Comparison of ENCODE assay signal across 37 cellular contexts in the genomic region with DNA sequence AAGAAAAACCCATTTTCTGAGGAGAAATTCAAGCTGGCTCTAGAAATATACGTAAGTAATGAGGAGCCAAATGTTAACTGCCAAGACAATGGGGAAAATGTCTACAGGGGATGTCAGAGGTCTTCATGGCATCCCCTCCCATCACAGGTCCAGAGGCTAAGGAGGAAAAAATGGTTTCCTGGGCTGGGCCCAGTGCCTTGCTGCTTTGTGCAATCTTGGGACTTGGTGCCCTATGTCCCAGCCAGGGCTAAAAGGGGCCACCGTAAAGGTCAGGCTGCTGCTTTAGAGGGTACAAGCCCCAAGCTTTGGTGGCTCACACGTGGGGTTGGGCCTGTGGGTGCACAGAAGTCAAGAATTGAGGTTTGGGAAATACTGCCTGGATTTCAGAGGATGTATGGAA. TPM values are rescaled to one million over a fixed set of nuclear protein-coding genes. Genes with fewer than 3 reads are reported as not detected.
DNase-seq lines count a peak whose midpoint lies in the region; ATAC-seq, FAIRE-seq and TF ChIP-seq lines count a peak whose summit lies in the region.
"Had no signal": no experiment of that assay in that cellular context is flagged by ENCODE, and none has a peak within 500 bp of the region (broad histone marks: within the 10 kb centered on the region; RNA-seq: fewer than 3 reads in every experiment).

No MANE protein-coding gene starts in this region.

- H3K36me3 ChIP-seq in HEK293 (ENCODE audit: control insufficient read depth in 2 of 2, insufficient read depth in 1 of 2, low read length in 2 of 2) (no peaks in the 10 kb centered on the region), K562 (ENCODE audit: control insufficient read depth, insufficient read depth, low read length) (no peaks in the 10 kb centered on the region)
- H3K36me3 ChIP-seq: BE2C had no signal

- TF ChIP-seq CTCF in A549 (IDR thresholded peaks at IDR 0.05): no peak
- TF ChIP-seq CTCF in HEK293 (tag by site-specific recombination; IDR thresholded peaks at IDR 0.05): no peak
- TF ChIP-seq CTCF in WTC11 (IDR thresholded peaks at IDR 0.05): no peak
- no peak for TF ChIP-seq CTCF in K562 (IDR thresholded peaks at IDR 0.05 in 2 of 3, conservative IDR thresholded peaks at IDR 0.05 in 1 of 3; ENCODE audit: insufficient read depth in 2 of 3, low read depth in 1 of 3, low read length in 3 of 3)

- intact Hi-C loops in K562 (cut with micrococcal nuclease): no loop called here

- ATAC-seq in A549 (no peak), WTC11 (no peak), K562 (no peak), GM21381 (IDR thresholded peaks at IDR 0.05; ENCODE audit: unreplicated experiment) (no peak)
- ATAC-seq: CD8-positive, alpha-beta T cell had no signal

- H3K27ac ChIP-seq in A549: no peak overlapping the region
- no peak overlapping the region for H3K27ac ChIP-seq in HEK293 (ENCODE audit: extremely low read depth, low read depth, low read length)
- H3K27ac ChIP-seq in K562 (ENCODE audit: extremely low read depth, low read depth, low read length): no peak overlapping the region
- H3K27ac ChIP-seq: 22Rv1; BLaER1; BLaER1 treated with 17β-estradiol and CSF1 and Interleukin-3, amounts not matched to agents 10 nM and 100 nM; C4-2B had no signal

- DNase-seq in A549 (ENCODE audit: low read depth in 1 of 2, low spot score in 1 of 2): no peak
- no peak for DNase-seq in WTC11 (ENCODE audit: low spot score)
- no peak for DNase-seq in K562 (ENCODE audit: extremely low read depth in 1 of 4, low spot score in 3 of 4)
- no peak for DNase-seq in NCI-H1048 (lab: John Stamatoyannopoulos, UW)
- DNase-seq in iPS-NIHi11 (ENCODE audit: low spot score): no peak
- DNase-seq in inferior parietal cortex (ENCODE audit: extremely low spot score): no peak
- DNase-seq: 8988T; ACHN; AML-193; BE2C; C1 segment of cervical spinal cord; Caco-2; Calu3; CD4-positive, alpha-beta memory T cell; CD4-positive, alpha-beta T cell; CD4-positive, CD25-positive, alpha-beta regulatory T cell; CD8-positive, alpha-beta memory T cell; CD8-positive, alpha-beta T cell; COR-L47; DMS 273 treated with DMSO at 0.1 percent for 48 hours; DMS153; DMS53; DMS79; DMS79 treated with DMSO at 0.1 percent for 48 hours; DND-41; EL had no signal

- FAIRE-seq in A549 (lab: Jason Lieb, UNC) (no peak), K562 (lab: Jason Lieb, UNC) (no peak)
- FAIRE-seq: A204.1, D721Med had no signal

- peaks cover 11% of the 10 kb centered on the region; the same call in 2 of the 3 replicates for H3K9me3 ChIP-seq in A549
- no peaks in the 10 kb centered on the region for H3K9me3 ChIP-seq in HEK293 (ENCODE audit: control insufficient read depth, insufficient read depth, low read depth, low read length)
- H3K9me3 ChIP-seq in K562 (replicated peaks; ENCODE audit: control insufficient read depth, insufficient read depth, low read depth, low read length): no peaks in the 10 kb centered on the region
- H3K9me3 ChIP-seq: Caco-2 had no signal

- no peak for TF ChIP-seq EP300 in A549 (IDR thresholded peaks at IDR 0.05)
- TF ChIP-seq EP300 in K562 (IDR thresholded peaks at IDR 0.05; ENCODE audit: low read length): no peak

- TF ChIP-seq RAD21 in A549 (conservative IDR thresholded peaks at IDR 0.05 in 1 of 2, IDR thresholded peaks at IDR 0.05 in 1 of 2): no peak
- no peak for TF ChIP-seq RAD21 in K562 (CRISPR knock-in tag; conservative IDR thresholded peaks at IDR 0.05 in 1 of 2, IDR thresholded peaks at IDR 0.05 in 1 of 2)

- POLR2A ChIA-PET in A549 (lab: Yijun Ruan, JAX) (no interaction called here), HEK293 (lab: Yijun Ruan, JAX) (no interaction called here), WTC11 (lab: Charles Lee) (no interaction called here), K562 (lab: Yijun Ruan, JAX) (no interaction called here)

- H3K9me1 ChIP-seq in K562 (ENCODE audit: control insufficient read depth, insufficient read depth, low read length): no peaks in the 10 kb centered on the region

- H3K4me2 ChIP-seq in A549: no peak overlapping the region
- no peak overlapping the region for H3K4me2 ChIP-seq in K562 (ENCODE audit: insufficient read depth, low read length)
- H3K4me2 ChIP-seq: BLaER1; BLaER1 treated with 17β-estradiol and CSF1 and Interleukin-3, amounts not matched to agents 10 nM and 100 nM had no signal

- H3K27me3 ChIP-seq in K562 (ENCODE audit: control insufficient read depth in 2 of 2, insufficient read depth in 2 of 2, low read length in 2 of 2): no peaks in the 10 kb centered on the region
- H3K27me3 ChIP-seq: BE2C; BLaER1; BLaER1 treated with 17β-estradiol and CSF1 and Interleukin-3, amounts not matched to agents 10 nM and 100 nM had no signal

- peaks cover 7% of the 10 kb centered on the region for H3K27me3 Mint-ChIP-seq in WTC11 (ENCODE audit: low read depth)

- no peak overlapping the region for H2AFZ ChIP-seq in K562 (ENCODE audit: low read depth, low read length)

- H3K79me2 ChIP-seq in K562 (ENCODE audit: control insufficient read depth, insufficient read depth, low read length): no peaks in the 10 kb centered on the region

- CTCF ChIA-PET in A549 (lab: Yijun Ruan, JAX) (interaction anchor here (1.1 kb wide), 1 partner anchor 89 kb away, joined by 3 read pairs; no protein-coding TSS in a partner anchor), HEK293 (lab: Yijun Ruan, JAX) (no interaction called here), WTC11 (lab: Charles Lee) (no interaction called here), K562 (lab: Yijun Ruan, JAX; ENCODE audit: low intra/inter-chr PET ratio) (no interaction called here)

- TF ChIP-seq POLR2A in A549 (IDR thresholded peaks at IDR 0.05; ENCODE audit: low read length) (no peak), K562 (conservative IDR thresholded peaks at IDR 0.05) (no peak)

- no peak overlapping the region for H3K4me3 ChIP-seq in A549
- no peak overlapping the region for H3K4me3 ChIP-seq in HEK293 (ENCODE audit: low read depth, low read length)
- no peak overlapping the region for H3K4me3 ChIP-seq in K562
- H3K4me3 ChIP-seq: BLaER1; BLaER1 treated with 17β-estradiol and CSF1 and Interleukin-3, amounts not matched to agents 10 nM and 100 nM had no signal

- H3K4me1 Mint-ChIP-seq in WTC11: peaks cover 10% of the 10 kb centered on the region
- H3K4me1 Mint-ChIP-seq: B cell; CD14-positive monocyte; CD4-positive, alpha-beta memory T cell; CD4-positive, CD25-positive, alpha-beta regulatory T cell; CD8-positive, alpha-beta memory T cell had no signal

- no peaks in the 10 kb centered on the region for H4K20me1 ChIP-seq in K562 (replicated peaks; ENCODE audit: control insufficient read depth, insufficient read depth, low read length)
- H4K20me1 ChIP-seq: BLaER1; BLaER1 treated with 17β-estradiol and CSF1 and Interleukin-3, amounts not matched to agents 10 nM and 100 nM had no signal

- WGBS in A549 (ENCODE audit: missing lambda C conversion rate): 64% methylated on average over 3 of the region's 3 CpGs
- WGBS in K562 (ENCODE audit: insufficient coverage, low coverage, missing lambda C conversion rate): 3% methylated on average over 3 of the region's 3 CpGs

- peaks cover 51% of the 10 kb centered on the region for H3K9me3 Mint-ChIP-seq in WTC11

- H3K4me3 Mint-ChIP-seq in WTC11: no peak overlapping the region
- H3K4me3 Mint-ChIP-seq: B cell; CD14-positive monocyte; CD4-positive, alpha-beta memory T cell; CD4-positive, alpha-beta T cell; CD4-positive, CD25-positive, alpha-beta regulatory T cell; CD8-positive, alpha-beta memory T cell; CD8-positive, alpha-beta T cell had no signal

- no TSS peak for BruUV-seq in K562 (replicated peaks; lab: Mats Ljungman, UMichigan)

- H3K9ac ChIP-seq in K562 (ENCODE audit: insufficient read depth in 1 of 2, low read depth in 2 of 2, low read length in 2 of 2): no peak overlapping the region
- H3K9ac ChIP-seq: BLaER1; BLaER1 treated with 17β-estradiol and CSF1 and Interleukin-3, amounts not matched to agents 10 nM and 100 nM had no signal

- peaks cover 33% of the 10 kb centered on the region for H3K36me3 Mint-ChIP-seq in WTC11
- H3K36me3 Mint-ChIP-seq: CD14-positive monocyte; CD4-positive, alpha-beta memory T cell; CD4-positive, CD25-positive, alpha-beta regulatory T cell; CD8-positive, alpha-beta memory T cell; CD8-positive, alpha-beta T cell had no signal

- in situ Hi-C loops in K562 (cut with MboI): no loop called here

- H3K27ac Mint-ChIP-seq in WTC11: no peak overlapping the region
- H3K27ac Mint-ChIP-seq: B cell; CD14-positive monocyte; CD4-positive, alpha-beta memory T cell; CD4-positive, alpha-beta T cell; CD4-positive, CD25-positive, alpha-beta regulatory T cell; CD8-positive, alpha-beta memory T cell; CD8-positive, alpha-beta T cell had no signal

- H3K4me1 ChIP-seq in A549 (peaks cover 3% of the 10 kb centered on the region; the same call in 1 of the 3 replicates), HEK293 (ENCODE audit: control insufficient read depth, insufficient read depth, low read length) (no peaks in the 10 kb centered on the region), K562 (replicated peaks in 1 of 2; ENCODE audit: control insufficient read depth in 2 of 2, insufficient read depth in 2 of 2, low read length in 2 of 2) (no peaks in the 10 kb centered on the region)

TF ChIP-seq in K562, 482 proteins besides CTCF, POLR2A, EP300 and RAD21 (continues in another document):
- TF ChIP-seq ZNF780A (CRISPR knock-in tag; IDR thresholded peaks at IDR 0.05): no peak

RNA-seq across cellular contexts. Expression of gene IGFBP7, which starts 17.2 kb away (rescaled TPM):
- polyA plus RNA-seq in A549 (2011; rRNA removed): 120 and 133 TPM in 2 replicates
- 149 and 189 TPM in 2 replicates for polyA plus RNA-seq in A549 (2012; cell fraction: cytosol; rRNA removed)
- 215 and 294 TPM in 2 replicates for polyA plus RNA-seq in A549 (2012; cell fraction: nucleus; rRNA removed)
- polyA plus RNA-seq in A549 (2017; fragmentation: RNase III; extraction: RNeasy Plus Mini Kit Qiagen cat#74134 plus additional on column Dnase treatment): 177 to 255 TPM (median 227 TPM) in 3 replicates
- polyA minus RNA-seq in A549 (2011; rRNA and poly(A)+ RNA removed): 26.4 and 27.2 TPM in 2 replicates
- 1.0 to 1.5 TPM (median 1.4 TPM) in 3 replicates for total RNA-seq in WTC11 (2021)
- total RNA-seq in K562 (2011; cell fraction: chromatin; rRNA removed; ENCODE audit: low replicate concordance): not detected in 2 replicates
- total RNA-seq in K562 (2011; cell fraction: nucleolus; rRNA removed): not detected in 2 replicates
- not detected in 2 replicates for total RNA-seq in K562 (2011; cell fraction: nucleoplasm; rRNA removed)
- not detected in 2 replicates for total RNA-seq in K562 (2014; rRNA removed)
- not detected in 2 replicates for total RNA-seq in K562 (2014; rRNA removed; fragmentation: Illumina TruSeq; extraction: Trizol)
- not detected in 2 replicates for total RNA-seq in K562 (2015; rRNA removed; fragmentation: Illumina TruSeq; extraction: Trizol)
- 0.29 and 0.54 TPM in 2 replicates for total RNA-seq in K562 (2021)
- polyA plus RNA-seq in K562 (2011; rRNA removed): not detected in 2 replicates
- polyA plus RNA-seq in K562 (2011; cell fraction: cytosol; rRNA removed): 0.12 and 0.18 TPM in 2 replicates
- polyA plus RNA-seq in K562 (2011; cell fraction: nucleus; rRNA removed): not detected in 2 replicates
- 0.12 and 0.25 TPM in 2 replicates for polyA plus RNA-seq in K562 (2012)
- polyA plus RNA-seq in K562 (2014; fragmentation: Illumina TruSeq; extraction: Trizol): not detected in 2 replicates
- under 1 TPM; 0.27 to 0.49 TPM for polyA plus RNA-seq in K562 (2014; fragmentation: Nextera tagmentation; extraction: Ambion mirVana)
- polyA plus RNA-seq in K562 (2014; rRNA removed): not detected in 2 replicates
- not detected in 2 replicates for polyA minus RNA-seq in K562 (2011; rRNA and poly(A)+ RNA removed)
- not detected in 2 replicates for polyA minus RNA-seq in K562 (2011; cell fraction: cytosol; rRNA and poly(A)+ RNA removed)
- not detected in 2 replicates for polyA minus RNA-seq in K562 (2011; cell fraction: nucleus; rRNA and poly(A)+ RNA removed)
- total RNA-seq: A673; B cell; CD4-positive, alpha-beta memory T cell; CD8-positive, alpha-beta memory T cell; CD8-positive, alpha-beta T cell had no signal
- polyA plus RNA-seq: CD4-positive, alpha-beta memory T cell; CD8-positive, alpha-beta memory T cell had no signal
